10 cellular contexts compared by ENCODE assay signal in genomic region chr17:10046786-10047609, GRCh38.
DNase-seq lines count a peak whose midpoint lies in the region; ATAC-seq, FAIRE-seq and TF ChIP-seq lines count a peak whose summit lies in the region.
"Had no signal": no experiment of that assay in that cellular context is flagged by ENCODE, and none has a peak within 500 bp of the region (broad histone marks: within the 10 kb centered on the region; RNA-seq: fewer than 3 reads in every experiment).

No MANE protein-coding gene starts in this region.

- no peak for FAIRE-seq in pancreas (lab: Jason Lieb, UNC)

- peaks cover 7 to 70% (median 39%) of the 10 kb centered on the region in 6 donors for H3K4me1 ChIP-seq in spleen
- no peaks in the 10 kb centered on the region for H3K4me1 ChIP-seq in pancreas

- ATAC-seq in GM21825 (IDR thresholded peaks at IDR 0.05; ENCODE audit: unreplicated experiment): peak; percentile 34
- ATAC-seq in HG03565 (IDR thresholded peaks at IDR 0.05; ENCODE audit: unreplicated experiment): peak; percentile 38
- no peak for ATAC-seq in pancreas

- H3K36me3 ChIP-seq in spleen: no peaks in the 10 kb centered on the region
- H3K36me3 ChIP-seq in pancreas: no peaks in the 10 kb centered on the region

- TF ChIP-seq CTCF in spleen (IDR thresholded peaks at IDR 0.05 in 8 of 11, conservative IDR thresholded peaks at IDR 0.05 in 3 of 11) (peak in 2 of 11 experiments; percentile 8 to 32), pancreas (IDR thresholded peaks at IDR 0.05) (no peak)

- H3K27ac ChIP-seq in spleen: peak overlapping the region in 5 of 8 donors; percentile 18 to 75 (median 49)
- H3K27ac ChIP-seq in pancreas: no peak overlapping the region

- H3K27me3 ChIP-seq in spleen (replicated peaks in 1 of 7) (no peaks in the 10 kb centered on the region), pancreas (no peaks in the 10 kb centered on the region)

- DNase-seq in NOMO-1 treated with DMSO at 0.1 percent for 48 hours (lab: John Stamatoyannopoulos, UW; ENCODE audit: unreplicated experiment) (peak; percentile 23), NOMO-1 treated with dmso at 0.1 percent for 144 hours (lab: John Stamatoyannopoulos, UW; ENCODE audit: unreplicated experiment) (no peak), spleen (no peak), NCI-H2171 (lab: John Stamatoyannopoulos, UW) (no peak), pancreas (no peak), GM03348 (ENCODE audit: low spot score) (no peak)
- DNase-seq: activated T-cell treated with anti-CD3 and anti-CD28 coated beads, Interleukin-2, amount 50 U/mL, for 1 hour; occipital lobe had no signal

- H3K4me3 ChIP-seq in spleen (peak overlapping the region in 1 of 8 donors; percentile 37), pancreas (no peak overlapping the region)

- intact Hi-C loops in spleen (cut with DNase I; ENCODE audit: low total_unique reads) (no loop called here), pancreas (cut with DNase I) (no loop called here)

- 41 to 51% (median 47%) methylated on average over 11 of the region's 11 CpGs for WGBS in spleen, 5 donors
- 42 to 53% methylated on average over 11 of the region's 11 CpGs for WGBS in pancreas, 2 donors

- H3K9me3 ChIP-seq in spleen (no peaks in the 10 kb centered on the region), pancreas (no peaks in the 10 kb centered on the region)

- no peak for TF ChIP-seq POLR2A in spleen (IDR thresholded peaks at IDR 0.05)

Comparison
In these comparisons a context has a peak if more than half of its experiments do, and no peak if none do; other contexts are left out.
1. ATAC-seq: peak in GM21825 (single experiment) and HG03565 (single experiment); none in pancreas (0 of 4).
2. H3K27ac ChIP-seq: peak in spleen (5 of 8); none in pancreas (0 of 4).